In the genomic region with DNA sequence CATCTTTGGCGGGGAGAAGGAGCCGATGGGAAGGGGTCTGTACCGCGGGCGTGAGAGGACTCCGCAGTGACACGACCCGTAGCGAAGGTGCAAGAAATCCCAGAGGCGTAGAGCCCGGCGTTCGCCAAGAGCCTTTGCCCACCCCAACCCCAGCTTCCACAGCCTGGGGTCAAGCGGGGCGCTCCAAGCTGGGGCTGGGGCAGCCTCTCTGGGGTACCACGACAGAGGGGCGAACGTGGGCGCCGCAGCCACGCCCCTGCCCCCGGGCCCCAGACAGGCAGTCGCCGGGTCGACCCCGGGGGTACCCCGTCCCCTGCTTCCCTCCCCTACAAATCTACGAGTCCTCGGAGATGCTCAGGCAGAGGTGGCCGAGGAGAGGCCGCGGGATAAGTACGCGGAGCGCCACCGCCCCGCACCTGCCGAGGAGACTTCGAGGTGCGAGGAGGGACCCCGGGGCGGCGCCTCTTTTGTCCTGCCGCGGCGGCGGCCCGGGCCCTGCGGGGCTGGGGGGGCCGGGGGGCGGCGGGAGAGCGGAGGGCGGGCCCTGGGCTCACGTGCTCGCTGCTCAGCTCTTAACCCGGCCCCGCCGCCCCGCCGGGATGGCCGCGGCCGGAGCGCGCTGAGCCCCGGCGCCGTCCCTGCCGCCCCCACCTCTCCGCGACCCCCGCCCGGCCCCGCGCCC, we compare ENCODE assay signal across 1 cellular context.
TF ChIP-seq lines count a peak whose summit lies in the region.

A gene with protein sequence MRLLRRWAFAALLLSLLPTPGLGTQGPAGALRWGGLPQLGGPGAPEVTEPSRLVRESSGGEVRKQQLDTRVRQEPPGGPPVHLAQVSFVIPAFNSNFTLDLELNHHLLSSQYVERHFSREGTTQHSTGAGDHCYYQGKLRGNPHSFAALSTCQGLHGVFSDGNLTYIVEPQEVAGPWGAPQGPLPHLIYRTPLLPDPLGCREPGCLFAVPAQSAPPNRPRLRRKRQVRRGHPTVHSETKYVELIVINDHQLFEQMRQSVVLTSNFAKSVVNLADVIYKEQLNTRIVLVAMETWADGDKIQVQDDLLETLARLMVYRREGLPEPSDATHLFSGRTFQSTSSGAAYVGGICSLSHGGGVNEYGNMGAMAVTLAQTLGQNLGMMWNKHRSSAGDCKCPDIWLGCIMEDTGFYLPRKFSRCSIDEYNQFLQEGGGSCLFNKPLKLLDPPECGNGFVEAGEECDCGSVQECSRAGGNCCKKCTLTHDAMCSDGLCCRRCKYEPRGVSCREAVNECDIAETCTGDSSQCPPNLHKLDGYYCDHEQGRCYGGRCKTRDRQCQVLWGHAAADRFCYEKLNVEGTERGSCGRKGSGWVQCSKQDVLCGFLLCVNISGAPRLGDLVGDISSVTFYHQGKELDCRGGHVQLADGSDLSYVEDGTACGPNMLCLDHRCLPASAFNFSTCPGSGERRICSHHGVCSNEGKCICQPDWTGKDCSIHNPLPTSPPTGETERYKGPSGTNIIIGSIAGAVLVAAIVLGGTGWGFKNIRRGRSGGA (plus strand): TSS at position 575 of the 682 bp plus-strand sequence. CDS start 212 bp downstream, outside the sequence.

TF ChIP-seq in IMR-90, 13 proteins besides CTCF, POLR2A, EP300 and RAD21:
- TF ChIP-seq MAFK (IDR thresholded peaks at IDR 0.05; ENCODE audit: low read depth, low read length), result no peak
TF ChIP-seq in IMR-90: peak in this region for 0.
